Comparison of ENCODE assay signal across 27 cellular contexts in genomic region chr7:137421389-137421788, GRCh38.
DNase-seq lines count a peak whose midpoint lies in the region; ATAC-seq, FAIRE-seq and TF ChIP-seq lines count a peak whose summit lies in the region.
"Had no signal": no experiment of that assay in that cellular context is flagged by ENCODE, and none has a peak within 500 bp of the region (broad histone marks: within the 10 kb centered on the region; RNA-seq: fewer than 3 reads in every experiment).

No MANE protein-coding gene starts in this region.

- H3K4me2 ChIP-seq in astrocyte (ENCODE audit: low read length), result no peak overlapping the region

- no peak for TF ChIP-seq CTCF in LNCaP clone FGC (IDR thresholded peaks at IDR 0.05; ENCODE audit: control insufficient read depth, extremely low read depth, insufficient read depth)
- no peak for TF ChIP-seq CTCF in astrocyte (IDR thresholded peaks at IDR 0.05; ENCODE audit: insufficient read depth, low read depth, low read length)
- no peak for TF ChIP-seq CTCF in gastroesophageal sphincter (IDR thresholded peaks at IDR 0.05)
- TF ChIP-seq CTCF in uterus (IDR thresholded peaks at IDR 0.05), result no peak

- FAIRE-seq in astrocyte (lab: Jason Lieb, UNC), result no peak
- FAIRE-seq: GM12892, HTR-8/SVneo had no signal

- intact Hi-C loops in uterus (cut with DNase I; ENCODE audit: low total_unique reads), result no loop called here

- no peak overlapping the region for H3K9ac ChIP-seq in astrocyte (ENCODE audit: low read length)
- H3K9ac ChIP-seq: parathyroid adenoma had no signal

- H3K9me3 ChIP-seq in astrocyte (ENCODE audit: insufficient read depth, low read depth, low read length), result no peaks in the 10 kb centered on the region
- H3K9me3 ChIP-seq in gastroesophageal sphincter, result no peaks in the 10 kb centered on the region
- H3K9me3 ChIP-seq in uterus, result no peaks in the 10 kb centered on the region
- H3K9me3 ChIP-seq: SJSA1, vagina had no signal

- H3K4me1 ChIP-seq in astrocyte (ENCODE audit: insufficient read depth, low read length), result no peaks in the 10 kb centered on the region
- H3K4me1 ChIP-seq in gastroesophageal sphincter, result no peaks in the 10 kb centered on the region
- no peaks in the 10 kb centered on the region for H3K4me1 ChIP-seq in uterus
- H3K4me1 ChIP-seq: left lung, parathyroid adenoma, SJSA1, vagina had no signal

- H3K36me3 ChIP-seq in astrocyte (ENCODE audit: insufficient read depth, low read length), result no peaks in the 10 kb centered on the region
- no peaks in the 10 kb centered on the region for H3K36me3 ChIP-seq in gastroesophageal sphincter
- H3K36me3 ChIP-seq in uterus, result no peaks in the 10 kb centered on the region
- H3K36me3 ChIP-seq: left lung, SJSA1, vagina had no signal

- no peak overlapping the region for H3K4me3 Mint-ChIP-seq in astrocyte (ENCODE audit: unreplicated experiment)
- H3K4me3 Mint-ChIP-seq: activated CD8-positive, alpha-beta memory T cell treated with anti-CD3 and anti-CD28 coated beads, Interleukin-2, amount 10 ng/mL, durations not matched to agents 7 days and 5 days; activated naive CD8-positive, alpha-beta T cell; activated T-helper 17 cell treated with anti-CD3 and anti-CD28 coated beads, Interleukin-2, amount 50 U/mL, for 72 hours; nephron; T-helper 1 cell treated with Interleukin-12 subunit alpha and Interleukin-12 subunit beta and Interleukin-4 antibody, amounts not matched to agents 30 μg/mL and 1 μg/mL, for 36 hours had no signal

- H3K79me2 ChIP-seq in astrocyte (ENCODE audit: insufficient read depth, low read length), result no peaks in the 10 kb centered on the region
- H3K79me2 ChIP-seq: parathyroid adenoma had no signal

- H4K20me1 ChIP-seq in astrocyte (ENCODE audit: insufficient read depth, low read length), result no peaks in the 10 kb centered on the region

- whole genome bisulfite sequencing in gastroesophageal sphincter (ENCODE audit: low coverage in 1 of 2), 2 donors, result 12 to 33% methylated on average over 3 of the region's 3 CpGs

- peaks cover 13% of the 10 kb centered on the region for H3K9me3 Mint-ChIP-seq in astrocyte (ENCODE audit: unreplicated experiment)
- H3K9me3 Mint-ChIP-seq: activated T-helper 17 cell treated with anti-CD3 and anti-CD28 coated beads, Interleukin-2, amount 50 U/mL, for 72 hours; T-helper 1 cell treated with Interleukin-12 subunit alpha and Interleukin-12 subunit beta and Interleukin-4 antibody, amounts not matched to agents 30 μg/mL and 1 μg/mL, for 36 hours had no signal

- H3K27me3 Mint-ChIP-seq in astrocyte (ENCODE audit: low read depth, unreplicated experiment), result no peaks in the 10 kb centered on the region
- H3K27me3 Mint-ChIP-seq: activated CD8-positive, alpha-beta memory T cell treated with anti-CD3 and anti-CD28 coated beads, Interleukin-2, amount 10 ng/mL, durations not matched to agents 7 days and 5 days; activated naive CD8-positive, alpha-beta T cell had no signal

- ATAC-seq in gastroesophageal sphincter (peak; percentile 77), HG02884 (IDR thresholded peaks at IDR 0.05; ENCODE audit: unreplicated experiment) (no peak)
- ATAC-seq: activated CD8-positive, alpha-beta memory T cell treated with anti-CD3 and anti-CD28 coated beads, Interleukin-2, amount 10 ng/mL, durations not matched to agents 7 days and 5 days; activated T-helper 17 cell treated with anti-CD3 and anti-CD28 coated beads, Interleukin-2, amount 50 U/mL, for 72 hours; left lung; Panc1 had no signal

- H3K4me3 ChIP-seq in LNCaP clone FGC (ENCODE audit: low read depth, low read length), result no peak overlapping the region
- H3K4me3 ChIP-seq in astrocyte (ENCODE audit: insufficient read depth, low read depth, low read length), result no peak overlapping the region
- no peak overlapping the region for H3K4me3 ChIP-seq in gastroesophageal sphincter
- H3K4me3 ChIP-seq in uterus, result no peak overlapping the region
- H3K4me3 ChIP-seq: left lung, SJSA1, vagina had no signal

- no peak overlapping the region for H2AFZ ChIP-seq in astrocyte (ENCODE audit: low read depth, low read length)
- H2AFZ ChIP-seq: parathyroid adenoma had no signal

- DNase-seq in LNCaP clone FGC (ENCODE audit: low read depth), result peak; percentile 8
- DNase-seq in astrocyte (ENCODE audit: low read depth), result peak; percentile 39
- peak; percentile 42 to 49 for DNase-seq in uterus
- DNase-seq in activated naive CD4-positive, alpha-beta T cell treated with Interleukin-2 at 50 U/mL for 16 hours, result no peak
- DNase-seq in stimulated activated naive CD4-positive, alpha-beta T cell treated with Interleukin-2 at 50 U/mL for 16 hours (lab: John Stamatoyannopoulos, UW), result no peak
- DNase-seq: activated CD4-positive, alpha-beta T cell treated with anti-CD3 and anti-CD28 coated beads for 4 hours; activated CD8-positive, alpha-beta memory T cell treated with anti-CD3 and anti-CD28 coated beads, Interleukin-2, amount 10 ng/mL, durations not matched to agents 7 days and 5 days; COR-L47; effector CD4-positive, alpha-beta T cell; erythroblast; Karpas-422; left lung; NCI-H1105; NCI-H2081; NK-92 treated with Interleukin-12 subunit alpha and Interleukin-12 subunit beta, amount 100 ng/mL, for 24 hours had no signal

- TF ChIP-seq EP300 in gastroesophageal sphincter (IDR thresholded peaks at IDR 0.05), result no peak

- TF ChIP-seq POLR2A in gastroesophageal sphincter (IDR thresholded peaks at IDR 0.05), result no peak
- no peak for TF ChIP-seq POLR2A in uterus (IDR thresholded peaks at IDR 0.05)

- H3K27ac Mint-ChIP-seq in astrocyte (ENCODE audit: unreplicated experiment), result no peak overlapping the region
- H3K27ac Mint-ChIP-seq: activated CD8-positive, alpha-beta memory T cell treated with anti-CD3 and anti-CD28 coated beads, Interleukin-2, amount 10 ng/mL, durations not matched to agents 7 days and 5 days; activated naive CD8-positive, alpha-beta T cell; activated T-helper 17 cell treated with anti-CD3 and anti-CD28 coated beads, Interleukin-2, amount 50 U/mL, for 72 hours; T-helper 1 cell treated with Interleukin-12 subunit alpha and Interleukin-12 subunit beta and Interleukin-4 antibody, amounts not matched to agents 30 μg/mL and 1 μg/mL, for 36 hours had no signal

- H3K27ac ChIP-seq in astrocyte (ENCODE audit: low read depth, low read length) (no peak overlapping the region), gastroesophageal sphincter (no peak overlapping the region), uterus (no peak overlapping the region)
- H3K27ac ChIP-seq: left lung, parathyroid adenoma, SJSA1, vagina had no signal

- H3K27me3 ChIP-seq in astrocyte (ENCODE audit: insufficient read depth, low read length) (no peaks in the 10 kb centered on the region), gastroesophageal sphincter (no peaks in the 10 kb centered on the region), uterus (no peaks in the 10 kb centered on the region)
- H3K27me3 ChIP-seq: left lung, SJSA1, vagina had no signal

- H3K4me1 Mint-ChIP-seq in astrocyte (ENCODE audit: low read depth, unreplicated experiment), result no peaks in the 10 kb centered on the region
- H3K4me1 Mint-ChIP-seq: activated CD8-positive, alpha-beta memory T cell treated with anti-CD3 and anti-CD28 coated beads, Interleukin-2, amount 10 ng/mL, durations not matched to agents 7 days and 5 days; activated T-helper 17 cell treated with anti-CD3 and anti-CD28 coated beads, Interleukin-2, amount 50 U/mL, for 72 hours had no signal

- peaks cover 6% of the 10 kb centered on the region for H3K36me3 Mint-ChIP-seq in astrocyte (ENCODE audit: low read depth, unreplicated experiment)
- H3K36me3 Mint-ChIP-seq: activated CD8-positive, alpha-beta memory T cell treated with anti-CD3 and anti-CD28 coated beads, Interleukin-2, amount 10 ng/mL, durations not matched to agents 7 days and 5 days; activated naive CD8-positive, alpha-beta T cell had no signal

Comparison
In these comparisons a context has a peak if more than half of its experiments do, and no peak if none do; other contexts are left out.
1. DNase-seq: peak in LNCaP clone FGC (single experiment), astrocyte (single experiment) and uterus (2 of 2); none in activated naive CD4-positive, alpha-beta T cell treated with Interleukin-2 at 50 U/mL for 16 hours (single experiment) and stimulated activated naive CD4-positive, alpha-beta T cell treated with Interleukin-2 at 50 U/mL for 16 hours (single experiment).